In genomic region chr9:129395633-129396364, GRCh38 we compare ENCODE assay signal across 29 cellular contexts.
"Had no signal": no experiment of that assay in that cellular context is flagged by ENCODE, and none has a peak within 500 bp of the region (broad histone marks: within the 10 kb centered on the region; RNA-seq: fewer than 3 reads in every experiment).

No MANE protein-coding gene starts in this region.

- H3K36me3 ChIP-seq: heart left ventricle, left lung, ovary, prostate gland, sigmoid colon, spleen, transverse colon, upper lobe of left lung had no signal

- H3K4me3 ChIP-seq: heart left ventricle, left lung, lung, ovary, prostate gland, sigmoid colon, spleen, transverse colon, upper lobe of left lung had no signal

- H3K4me1 Mint-ChIP-seq: immature natural killer cell, natural killer cell had no signal

- ATAC-seq: heart left ventricle; left colon; left lung; natural killer cell; right cardiac atrium; stimulated activated memory B cell treated with anti-CD40 and anti-IgM and Interleukin-4, amounts not matched to agents 10 μg/mL and 1 μg/mL and 100 μg/mL, for 72 hours; stimulated activated naive CD8-positive, alpha-beta T cell treated with anti-CD3 and anti-CD28 coated beads, Interleukin-15, amount 100 ng/mL, for 72 hours had no signal

- H3K36me3 Mint-ChIP-seq: immature natural killer cell; mesothelial cell of epicardium; naive B cell; natural killer cell; stimulated activated memory B cell treated with anti-CD40 and anti-IgM and Interleukin-4, amounts not matched to agents 10 μg/mL and 1 μg/mL and 100 μg/mL, for 72 hours had no signal

- DNase-seq: heart left ventricle; hypothalamus; immature natural killer cell; kidney; left colon; left lung; mesendoderm; naive B cell; natural killer cell; nephron progenitor cell; ovary; posterior cingulate gyrus; retina; right cardiac atrium; sigmoid colon; small intestine; spleen; stimulated activated CD4-positive, alpha-beta T cell treated with anti-CD3 and anti-CD28 coated beads, Interleukin-2, amount 100 ng/mL, for 48 hours; stimulated activated CD4-positive, alpha-beta T cell treated with anti-CD3 and anti-CD28 coated beads, Interleukin-4, amount 100 ng/mL, for 4 hours; stimulated activated CD8-positive, alpha-beta memory T cell treated with anti-CD3 and anti-CD28 coated beads, Interleukin-4, amount 100 ng/mL, for 48 hours; stimulated activated naive CD4-positive, alpha-beta T cell treated with Interleukin-2 at 50 U/mL for 16 hours; stimulated activated naive CD8-positive, alpha-beta T cell treated with anti-CD3 and anti-CD28 coated beads, Interleukin-15, amount 100 ng/mL, for 72 hours; substantia nigra; transverse colon; upper lobe of left lung had no signal

- H3K4me1 ChIP-seq: left lung, prostate gland, sigmoid colon, spleen, transverse colon had no signal

- H3K27ac ChIP-seq: heart left ventricle, left lung, ovary, prostate gland, sigmoid colon, spleen, transverse colon, upper lobe of left lung had no signal

- H3K27me3 ChIP-seq: heart left ventricle, left lung, ovary, sigmoid colon, transverse colon, upper lobe of left lung had no signal

- H3K9me3 Mint-ChIP-seq: immature natural killer cell; mesothelial cell of epicardium; naive B cell; natural killer cell; nephron progenitor cell; stimulated activated memory B cell treated with anti-CD40 and anti-IgM and Interleukin-4, amounts not matched to agents 10 μg/mL and 1 μg/mL and 100 μg/mL, for 72 hours; stimulated activated naive CD8-positive, alpha-beta T cell treated with anti-CD3 and anti-CD28 coated beads, Interleukin-15, amount 100 ng/mL, for 72 hours had no signal

- H3K4me3 Mint-ChIP-seq: immature natural killer cell; mesothelial cell of epicardium; naive B cell; natural killer cell; nephron progenitor cell; stimulated activated memory B cell treated with anti-CD40 and anti-IgM and Interleukin-4, amounts not matched to agents 10 μg/mL and 1 μg/mL and 100 μg/mL, for 72 hours; stimulated activated naive CD8-positive, alpha-beta T cell treated with anti-CD3 and anti-CD28 coated beads, Interleukin-15, amount 100 ng/mL, for 72 hours had no signal

- H3K9me3 ChIP-seq: heart left ventricle, left lung, ovary, prostate gland, sigmoid colon, spleen, transverse colon, upper lobe of left lung had no signal

- H3K27me3 Mint-ChIP-seq: stimulated activated memory B cell treated with anti-CD40 and anti-IgM and Interleukin-4, amounts not matched to agents 10 μg/mL and 1 μg/mL and 100 μg/mL, for 72 hours; stimulated activated naive CD8-positive, alpha-beta T cell treated with anti-CD3 and anti-CD28 coated beads, Interleukin-15, amount 100 ng/mL, for 72 hours had no signal

- H3K27ac Mint-ChIP-seq: immature natural killer cell; mesothelial cell of epicardium; naive B cell; natural killer cell; nephron progenitor cell; stimulated activated memory B cell treated with anti-CD40 and anti-IgM and Interleukin-4, amounts not matched to agents 10 μg/mL and 1 μg/mL and 100 μg/mL, for 72 hours; stimulated activated naive CD8-positive, alpha-beta T cell treated with anti-CD3 and anti-CD28 coated beads, Interleukin-15, amount 100 ng/mL, for 72 hours had no signal
